Comparison of ENCODE assay signal across 1 cellular context in genomic region chr21:45299026-45299863, GRCh38.
A peak's percentile ranks its signal among the peaks of the same experiment; 100 is the strongest.
TF ChIP-seq lines count a peak whose summit lies in the region.

No MANE protein-coding gene starts in this region.

TF ChIP-seq in K562, 482 proteins besides CTCF, POLR2A, EP300 and RAD21 (continued from another document and continues in another):
- no peak for TF ChIP-seq TOE1 (IDR thresholded peaks at IDR 0.05; ENCODE audit: borderline replicate concordance)
- TF ChIP-seq TOE1 (CRISPR knock-in tag; IDR thresholded peaks at IDR 0.05; ENCODE audit: borderline replicate concordance, low read depth) = no peak
- TF ChIP-seq ETV5 (CRISPR knock-in tag; IDR thresholded peaks at IDR 0.05; ENCODE audit: low read depth) = peak; percentile 56; the same call in 1 of the 2 replicates
- no peak for TF ChIP-seq PHF21A (IDR thresholded peaks at IDR 0.05; ENCODE audit: borderline replicate concordance, low read depth)
- TF ChIP-seq PREB (CRISPR knock-in tag; IDR thresholded peaks at IDR 0.05) = no peak
- no peak for TF ChIP-seq ZFP30 (CRISPR knock-in tag; IDR thresholded peaks at IDR 0.05; ENCODE audit: borderline replicate concordance)
- no peak for TF ChIP-seq POLR3G (IDR thresholded peaks at IDR 0.05; ENCODE audit: extremely low read depth, insufficient read length, insufficient replicate concordance)
- TF ChIP-seq GABPB2 (CRISPR knock-in tag; conservative IDR thresholded peaks at IDR 0.05) = no peak
- no peak for TF ChIP-seq ZNF140 (CRISPR knock-in tag; IDR thresholded peaks at IDR 0.05)
- no peak for TF ChIP-seq E4F1 (CRISPR knock-in tag; IDR thresholded peaks at IDR 0.05; ENCODE audit: borderline replicate concordance)
- TF ChIP-seq RCOR1 (IDR thresholded peaks at IDR 0.05; ENCODE audit: borderline replicate concordance in 1 of 2, low read depth in 2 of 2, low read length in 2 of 2) = no peak; a peak in 1 of 4 replicates
- no peak for TF ChIP-seq ZNF395 (CRISPR knock-in tag; IDR thresholded peaks at IDR 0.05)
- no peak for TF ChIP-seq KLF13 (tag; IDR thresholded peaks at IDR 0.05; ENCODE audit: borderline replicate concordance, low read depth)
- no peak for TF ChIP-seq ZNF589 (CRISPR knock-in tag; IDR thresholded peaks at IDR 0.05; ENCODE audit: low read depth)
- no peak for TF ChIP-seq FOXP4 (CRISPR knock-in tag; IDR thresholded peaks at IDR 0.05; ENCODE audit: borderline replicate concordance)
- no peak for TF ChIP-seq ELK1 (CRISPR knock-in tag; IDR thresholded peaks at IDR 0.05)
- peak; percentile 44 for TF ChIP-seq HMGN3 (IDR thresholded peaks at IDR 0.05; ENCODE audit: borderline replicate concordance, extremely low read depth, insufficient read length, low read depth, low read length)
- TF ChIP-seq TARDBP (IDR thresholded peaks at IDR 0.05) = no peak
- TF ChIP-seq PTTG1 (tag; IDR thresholded peaks at IDR 0.05; ENCODE audit: low read depth) = no peak
- TF ChIP-seq HNRNPUL1 (IDR thresholded peaks at IDR 0.05; ENCODE audit: low read length) = no peak
- TF ChIP-seq FOXP1 (CRISPR knock-in tag; IDR thresholded peaks at IDR 0.05) = no peak
- no peak for TF ChIP-seq PRMT5 (CRISPR knock-in tag; IDR thresholded peaks at IDR 0.05)
- no peak for TF ChIP-seq ZNF444 (CRISPR knock-in tag; IDR thresholded peaks at IDR 0.05)
- no peak for TF ChIP-seq ZNF232 (CRISPR knock-in tag; IDR thresholded peaks at IDR 0.05)
- peak; percentile 89 to 91 for TF ChIP-seq NRF1 (conservative IDR thresholded peaks at IDR 0.05 in 1 of 2, IDR thresholded peaks at IDR 0.05 in 1 of 2)
- no peak for TF ChIP-seq ZNF347 (CRISPR knock-in tag; IDR thresholded peaks at IDR 0.05; ENCODE audit: low read depth)
- TF ChIP-seq NKRF (IDR thresholded peaks at IDR 0.05; ENCODE audit: borderline replicate concordance) = no peak
- no peak for TF ChIP-seq ETV6 (IDR thresholded peaks at IDR 0.05; ENCODE audit: borderline replicate concordance in 1 of 2, low read depth in 2 of 2, low read length in 1 of 2)
- TF ChIP-seq ETV6 (CRISPR knock-in tag; IDR thresholded peaks at IDR 0.05; ENCODE audit: borderline replicate concordance) = no peak
- no peak for TF ChIP-seq GTF3C2 (IDR thresholded peaks at IDR 0.05; ENCODE audit: borderline replicate concordance, extremely low read depth, insufficient read length)
- no peak for TF ChIP-seq IRF2 (CRISPR knock-in tag; IDR thresholded peaks at IDR 0.05)
- no peak for TF ChIP-seq PURB (CRISPR knock-in tag; IDR thresholded peaks at IDR 0.05; ENCODE audit: low read depth)
- no peak for TF ChIP-seq TFAM (CRISPR knock-in tag; conservative IDR thresholded peaks at IDR 0.05)
- no peak for TF ChIP-seq TSHZ1 (CRISPR knock-in tag; IDR thresholded peaks at IDR 0.05)
- no peak for TF ChIP-seq ZNF212 (CRISPR knock-in tag; IDR thresholded peaks at IDR 0.05)
- TF ChIP-seq DMBX1 (CRISPR knock-in tag; IDR thresholded peaks at IDR 0.05; ENCODE audit: borderline replicate concordance) = no peak
- no peak for TF ChIP-seq ZNF695 (CRISPR knock-in tag; IDR thresholded peaks at IDR 0.05)
- no peak for TF ChIP-seq ZNF696 (CRISPR knock-in tag; conservative IDR thresholded peaks at IDR 0.05)
- TF ChIP-seq ATF3 (IDR thresholded peaks at IDR 0.05) = no peak; the same call in 1 of the 2 replicates
- TF ChIP-seq ATF3 (CRISPR knock-in tag; conservative IDR thresholded peaks at IDR 0.05) = no peak
- TF ChIP-seq MTA3 (IDR thresholded peaks at IDR 0.05; ENCODE audit: borderline replicate concordance) = no peak; the same call in 1 of the 2 replicates
- TF ChIP-seq MXI1 (IDR thresholded peaks at IDR 0.05; ENCODE audit: low read depth, low read length) = peak; percentile 21; the same call in 1 of the 2 replicates
- TF ChIP-seq ERF (CRISPR knock-in tag; IDR thresholded peaks at IDR 0.05) = no peak
- TF ChIP-seq MAFG (tag; conservative IDR thresholded peaks at IDR 0.05) = peak; percentile 48; the same call in 1 of the 2 replicates
- TF ChIP-seq CBX3 (IDR thresholded peaks at IDR 0.05; ENCODE audit: borderline replicate concordance in 1 of 2, low read length in 2 of 2) = no peak
- TF ChIP-seq EP400 (IDR thresholded peaks at IDR 0.05) = no peak
- no peak for TF ChIP-seq SNAPC5 (CRISPR knock-in tag; IDR thresholded peaks at IDR 0.05)
- no peak for TF ChIP-seq NCOA1 (IDR thresholded peaks at IDR 0.05; ENCODE audit: low read depth)
- no peak for TF ChIP-seq JUNB (CRISPR knock-in tag; conservative IDR thresholded peaks at IDR 0.05)
